ENCODE assay signal across 16 cellular contexts in the genomic region with DNA sequence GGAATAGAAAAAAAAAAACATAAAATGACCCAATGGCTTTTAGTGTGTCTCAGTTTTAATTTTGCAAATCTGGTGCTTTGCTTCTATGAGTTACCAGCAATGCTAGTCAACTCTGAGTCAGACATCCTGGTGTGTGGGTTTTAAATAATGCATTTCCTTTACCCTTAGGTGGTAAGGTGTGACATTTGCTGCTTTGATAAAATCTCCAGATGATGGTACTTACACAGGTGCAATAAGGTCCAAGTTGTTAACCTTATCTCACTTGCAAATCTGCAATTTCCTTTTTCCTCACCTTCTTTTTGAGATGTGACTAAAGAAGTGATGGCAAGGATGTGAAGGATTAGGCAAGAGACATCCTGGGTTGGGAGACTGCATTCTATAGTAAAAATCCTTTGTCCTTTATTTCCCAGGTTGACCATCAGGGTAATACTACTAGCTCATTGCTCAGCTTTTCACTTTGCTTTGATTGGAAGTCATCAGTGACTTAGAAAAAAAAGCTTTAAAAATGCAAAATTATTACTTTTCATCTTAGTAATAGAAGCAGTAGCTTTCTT.
"Had no signal": no experiment of that assay in that cellular context is flagged by ENCODE, and none has a peak within 500 bp of the region (broad histone marks: within the 10 kb centered on the region; RNA-seq: fewer than 3 reads in every experiment).

No MANE protein-coding gene starts in this region.

- H3K27ac Mint-ChIP-seq: activated CD4-positive, alpha-beta memory T cell treated with anti-CD3 and anti-CD28 coated beads for 36 hours; activated T-helper 1 cell treated with anti-CD3 and anti-CD28 coated beads, Interleukin-12 subunit alpha, Interleukin-12 subunit beta, Interleukin-2, Interleukin-4 antibody, amounts not matched to agents 30 ng/mL and 10 ng/mL and 1 ng/mL, durations not matched to agents 14 hours and 24 hours and 36 hours; naive thymus-derived CD8-positive, alpha-beta T cell; stimulated activated naive B cell treated with anti-CD40 and anti-IgM and Interleukin-4, amounts not matched to agents 10 μg/mL and 1 μg/mL and 100 μg/mL, for 72 hours; T-helper 2 cell treated with Interferon-gamma antibody and Interleukin-4, amounts not matched to agents 5 μg/mL and 100 μg/mL, for 36 hours had no signal

- H3K4me1 Mint-ChIP-seq: stimulated activated naive B cell treated with anti-CD40 and anti-IgM and Interleukin-4, amounts not matched to agents 10 μg/mL and 1 μg/mL and 100 μg/mL, for 72 hours had no signal

- ATAC-seq: left cardiac atrium; naive thymus-derived CD8-positive, alpha-beta T cell; right lobe of liver; stimulated activated naive B cell treated with anti-CD40 and anti-IgM and Interleukin-4, amounts not matched to agents 10 μg/mL and 1 μg/mL and 100 μg/mL, for 72 hours had no signal

- H3K36me3 Mint-ChIP-seq: activated CD4-positive, alpha-beta memory T cell treated with anti-CD3 and anti-CD28 coated beads for 36 hours; naive thymus-derived CD8-positive, alpha-beta T cell; stimulated activated naive B cell treated with anti-CD40 and anti-IgM and Interleukin-4, amounts not matched to agents 10 μg/mL and 1 μg/mL and 100 μg/mL, for 72 hours had no signal

- H3K4me3 Mint-ChIP-seq: activated CD4-positive, alpha-beta memory T cell treated with anti-CD3 and anti-CD28 coated beads for 36 hours; activated T-helper 1 cell treated with anti-CD3 and anti-CD28 coated beads, Interleukin-12 subunit alpha, Interleukin-12 subunit beta, Interleukin-2, Interleukin-4 antibody, amounts not matched to agents 30 ng/mL and 10 ng/mL and 1 ng/mL, durations not matched to agents 14 hours and 24 hours and 36 hours; naive thymus-derived CD8-positive, alpha-beta T cell; stimulated activated naive B cell treated with anti-CD40 and anti-IgM and Interleukin-4, amounts not matched to agents 10 μg/mL and 1 μg/mL and 100 μg/mL, for 72 hours; T-helper 2 cell treated with Interferon-gamma antibody and Interleukin-4, amounts not matched to agents 5 μg/mL and 100 μg/mL, for 36 hours had no signal

- H3K36me3 ChIP-seq: colonic mucosa, right lobe of liver, suprapubic skin, upper lobe of left lung had no signal

- DNase-seq: activated CD4-positive, alpha-beta memory T cell treated with anti-CD3 and anti-CD28 coated beads for 36 hours; activated CD8-positive, alpha-beta memory T cell treated with anti-CD3 and anti-CD28 coated beads, Interleukin-2, amount 50 U/mL, for 4 hours; activated naive CD4-positive, alpha-beta T cell; colonic mucosa; hippocampal formation; left cardiac atrium; naive thymus-derived CD8-positive, alpha-beta T cell; posterior cingulate gyrus; right lobe of liver; stimulated activated naive B cell treated with anti-CD40 and anti-IgM and Interleukin-4, amounts not matched to agents 10 μg/mL and 1 μg/mL and 100 μg/mL, for 72 hours; SW 1271; upper lobe of left lung had no signal

- H3K4me1 ChIP-seq: colonic mucosa, suprapubic skin, upper lobe of left lung had no signal

- H3K9me3 ChIP-seq: colonic mucosa, right lobe of liver, suprapubic skin, upper lobe of left lung had no signal

- H3K27ac ChIP-seq: colonic mucosa, right lobe of liver, suprapubic skin, upper lobe of left lung had no signal

- H3K27me3 ChIP-seq: colonic mucosa, right lobe of liver, suprapubic skin, upper lobe of left lung had no signal

- H3K27me3 Mint-ChIP-seq: activated CD4-positive, alpha-beta memory T cell treated with anti-CD3 and anti-CD28 coated beads for 36 hours had no signal

- H3K4me3 ChIP-seq: colonic mucosa, lung, right lobe of liver, suprapubic skin, upper lobe of left lung had no signal
